In genomic region chr4:158814636-158815035, GRCh38 we compare ENCODE assay signal across 19 cellular contexts. TPM values are rescaled to one million over a fixed set of nuclear protein-coding genes. Genes with fewer than 3 reads are reported as not detected.
DNase-seq lines count a peak whose midpoint lies in the region; ATAC-seq and TF ChIP-seq lines count a peak whose summit lies in the region.
"Had no signal": no experiment of that assay in that cellular context is flagged by ENCODE, and none has a peak within 500 bp of the region (broad histone marks: within the 10 kb centered on the region; RNA-seq: fewer than 3 reads in every experiment).

No MANE protein-coding gene starts in this region.

- no peak for TF ChIP-seq POLR2A in GM18505 (IDR thresholded peaks at IDR 0.05; ENCODE audit: borderline replicate concordance, extremely low read depth, insufficient read depth, insufficient read length)

- H3K27ac Mint-ChIP-seq in Calu3 (ENCODE audit: unreplicated experiment) (peak overlapping the region; percentile 86), T-cell (no peak overlapping the region)
- H3K27ac Mint-ChIP-seq in activated naive CD4-positive, alpha-beta T cell treated with anti-CD3 and anti-CD28 coated beads, Interleukin-2, amount 10 ng/mL, durations not matched to agents 7 days and 5 days = no peak overlapping the region
- H3K27ac Mint-ChIP-seq: neural progenitor cell had no signal

- H3K4me3 Mint-ChIP-seq in Calu3 (ENCODE audit: low read depth, unreplicated experiment) (peak overlapping the region; percentile 9), T-cell (no peak overlapping the region)
- H3K4me3 Mint-ChIP-seq in activated naive CD4-positive, alpha-beta T cell treated with anti-CD3 and anti-CD28 coated beads, Interleukin-2, amount 10 ng/mL, durations not matched to agents 7 days and 5 days = no peak overlapping the region
- H3K4me3 Mint-ChIP-seq: dendritic cell treated with granulocyte-macrophage colony-stimulating factor and Interleukin-4, amounts not matched to agents 40 ng/mL and 50 ng/mL, for 4 days; neural progenitor cell had no signal

- CTCF ChIA-PET in Calu3 (lab: Charles Lee) (interaction anchor here (1.3 kb wide), 1 partner anchor 11 kb away, joined by 5 read pairs; no protein-coding TSS in a partner anchor), T-cell (lab: Charles Lee) (interaction anchor here in 1 of 2 donors (0.5 kb wide), 1 partner anchor 35 kb away, joined by 4 read pairs; no protein-coding TSS in a partner anchor)
- CTCF ChIA-PET in activated naive CD4-positive, alpha-beta T cell treated with anti-CD3 and anti-CD28 coated beads, Interleukin-2, amount 10 ng/mL, durations not matched to agents 7 days and 5 days (lab: Charles Lee) = interaction anchor here (1.0 kb wide), 1 partner anchor 9 kb away, joined by 3 read pairs; no protein-coding TSS in a partner anchor

- peaks cover 58% of the 10 kb centered on the region for H3K4me1 ChIP-seq in psoas muscle
- H3K4me1 ChIP-seq: neural progenitor cell had no signal

- POLR2A ChIA-PET in T-cell (lab: Charles Lee) = interaction anchor here in 1 of 2 donors (0.6 kb wide), 1 partner anchor 14 kb away, joined by 3 read pairs; no protein-coding TSS in a partner anchor

- H3K36me3 ChIP-seq in SK-N-MC (ENCODE audit: insufficient read depth, low read length) (no peaks in the 10 kb centered on the region), psoas muscle (ENCODE audit: insufficient read depth in 1 of 2, low read depth in 1 of 2) (no peaks in the 10 kb centered on the region)
- H3K36me3 ChIP-seq: adrenal gland, BLaER1, neural progenitor cell, vagina had no signal

- H3K4me1 Mint-ChIP-seq in Calu3 (ENCODE audit: low read depth, unreplicated experiment) (peaks cover 72% of the 10 kb centered on the region), T-cell (peaks cover 47 to 50% (median 50%) of the 10 kb centered on the region in 3 donors)
- H3K4me1 Mint-ChIP-seq in activated naive CD4-positive, alpha-beta T cell treated with anti-CD3 and anti-CD28 coated beads, Interleukin-2, amount 10 ng/mL, durations not matched to agents 7 days and 5 days = peaks cover 43% of the 10 kb centered on the region

- H3K9me3 ChIP-seq in SK-N-MC (ENCODE audit: low read depth, low read length) (no peaks in the 10 kb centered on the region), psoas muscle (no peaks in the 10 kb centered on the region)
- H3K9me3 ChIP-seq: adrenal gland, vagina had no signal

- H3K36me3 Mint-ChIP-seq in Calu3 (ENCODE audit: insufficient read depth, unreplicated experiment) (peaks cover 22% of the 10 kb centered on the region), T-cell (no peaks in the 10 kb centered on the region)
- H3K36me3 Mint-ChIP-seq in activated naive CD4-positive, alpha-beta T cell treated with anti-CD3 and anti-CD28 coated beads, Interleukin-2, amount 10 ng/mL, durations not matched to agents 7 days and 5 days = peaks cover 2% of the 10 kb centered on the region

- H3K9ac ChIP-seq in SK-N-MC (ENCODE audit: insufficient read length) = no peak overlapping the region
- H3K9ac ChIP-seq: BLaER1, neural progenitor cell had no signal

- H3K9me3 Mint-ChIP-seq in Calu3 (ENCODE audit: low read depth, unreplicated experiment) (no peaks in the 10 kb centered on the region), T-cell (no peaks in the 10 kb centered on the region)
- no peaks in the 10 kb centered on the region for H3K9me3 Mint-ChIP-seq in activated naive CD4-positive, alpha-beta T cell treated with anti-CD3 and anti-CD28 coated beads, Interleukin-2, amount 10 ng/mL, durations not matched to agents 7 days and 5 days
- H3K9me3 Mint-ChIP-seq: dendritic cell treated with granulocyte-macrophage colony-stimulating factor and Interleukin-4, amounts not matched to agents 40 ng/mL and 50 ng/mL, for 4 days; neural progenitor cell had no signal

- WGBS in psoas muscle, 3 donors = 80 to 98% (median 89%) methylated on average over 1 of the region's 1 CpG

- intact Hi-C loops in Calu3 (cut with micrococcal nuclease; ENCODE audit: unreplicated experiment) = loop anchor here (5.0 kb wide), 1 partner anchor 33 kb away; no protein-coding TSS in a partner anchor
- intact Hi-C loops in psoas muscle (cut with DNase I) = loop anchor here in 1 of 2 donors (5.0 kb wide), 1 partner anchor 37 kb away; no protein-coding TSS in a partner anchor

- H3K4me3 ChIP-seq in SK-N-MC (0 out of 2 replicates have a peak overlapping the region, but pooled peaks have one; percentile 21), fibroblast of the aortic adventitia (ENCODE audit: low read depth, low read length) (no peak overlapping the region), psoas muscle (no peak overlapping the region)
- H3K4me3 ChIP-seq: adrenal gland, BLaER1, neural progenitor cell, vagina had no signal

- no peak for TF ChIP-seq CTCF in Calu3 (IDR thresholded peaks at IDR 0.05; ENCODE audit: unreplicated experiment)
- TF ChIP-seq CTCF in fibroblast of the aortic adventitia (IDR thresholded peaks at IDR 0.05; ENCODE audit: insufficient read depth, low read length) = no peak
- no peak for TF ChIP-seq CTCF in psoas muscle (IDR thresholded peaks at IDR 0.05)

- no TSS peak for BruUV-seq in Calu3 (replicated peaks; lab: Mats Ljungman, UMichigan)

- no peaks in the 10 kb centered on the region for H3K27me3 ChIP-seq in psoas muscle (ENCODE audit: insufficient read depth in 3 of 3, low read length in 2 of 3)
- H3K27me3 ChIP-seq: adrenal gland, BLaER1, neural progenitor cell, vagina had no signal

- H3K27me3 Mint-ChIP-seq in Calu3 (ENCODE audit: unreplicated experiment) = no peaks in the 10 kb centered on the region
- H3K27me3 Mint-ChIP-seq in T-cell = no peaks in the 10 kb centered on the region
- no peaks in the 10 kb centered on the region for H3K27me3 Mint-ChIP-seq in activated naive CD4-positive, alpha-beta T cell treated with anti-CD3 and anti-CD28 coated beads, Interleukin-2, amount 10 ng/mL, durations not matched to agents 7 days and 5 days
- H3K27me3 Mint-ChIP-seq: dendritic cell treated with granulocyte-macrophage colony-stimulating factor and Interleukin-4, amounts not matched to agents 40 ng/mL and 50 ng/mL, for 4 days had no signal

- ATAC-seq in psoas muscle (no peak), GM18505 (IDR thresholded peaks at IDR 0.05; ENCODE audit: unreplicated experiment) (no peak), T-cell (replicated peaks in 1 of 4) (no peak)
- ATAC-seq: stimulated activated naive CD8-positive, alpha-beta T cell treated with anti-CD3 and anti-CD28 coated beads, Interleukin-15, Interleukin-2, amounts not matched to agents 100 U/mL and 50 U/mL, for 24 hours had no signal

- DNase-seq in Calu3 (no peak), SK-N-MC (ENCODE audit: low read depth, low spot score) (no peak), fibroblast of the aortic adventitia (ENCODE audit: low read depth) (peak; percentile 78), psoas muscle (no peak), NCI-H69 (lab: John Stamatoyannopoulos, UW) (no peak), T-cell (no peak)
- DNase-seq in activated naive CD4-positive, alpha-beta T cell treated with anti-CD3 and anti-CD28 coated beads, Interleukin-2, amount 10 ng/mL, durations not matched to agents 7 days and 5 days = no peak
- DNase-seq: activated CD4-positive, alpha-beta T cell treated with anti-CD3 and anti-CD28 coated beads, Interleukin-2, amount 50 U/mL, for 1 hour; activated T-cell treated with anti-CD3 and anti-CD28 coated beads, Interleukin-2, amount 50 U/mL, for 1 hour; adrenal gland; NCI-H2171 treated with DMSO at 0.1 percent for 48 hours; SHP77; stimulated activated naive CD8-positive, alpha-beta T cell treated with anti-CD3 and anti-CD28 coated beads, Interleukin-15, Interleukin-2, amounts not matched to agents 100 U/mL and 50 U/mL, for 24 hours; T1000 had no signal

- H3K27ac ChIP-seq in SK-N-MC = no peak overlapping the region
- H3K27ac ChIP-seq in psoas muscle = peak overlapping the region; percentile 13
- H3K27ac ChIP-seq: adrenal gland, BLaER1, neural progenitor cell, vagina had no signal

RNA-seq across cellular contexts. Expression of gene FNIP2, which starts 45.8 kb away (rescaled TPM):
- total RNA-seq in Calu3 (2022) (35.3 and 38.7 TPM in 2 replicates), fibroblast of the aortic adventitia (ENCODE audit: low replicate concordance) (21.2 and 34.3 TPM in 2 replicates), psoas muscle (10 to 100 TPM; 31.5 to 92.1 (median 53.4) TPM), T-cell (10 to 100 TPM in 3 of 5 donors, 1 to 10 TPM in 2; 6.7 to 11.1 (median 10.7) TPM)
- 10 to 100 TPM; 15.6 to 33.3 (median 19.1) TPM for polyA plus RNA-seq in psoas muscle
